10 cellular contexts compared by ENCODE assay signal in the genomic region with DNA sequence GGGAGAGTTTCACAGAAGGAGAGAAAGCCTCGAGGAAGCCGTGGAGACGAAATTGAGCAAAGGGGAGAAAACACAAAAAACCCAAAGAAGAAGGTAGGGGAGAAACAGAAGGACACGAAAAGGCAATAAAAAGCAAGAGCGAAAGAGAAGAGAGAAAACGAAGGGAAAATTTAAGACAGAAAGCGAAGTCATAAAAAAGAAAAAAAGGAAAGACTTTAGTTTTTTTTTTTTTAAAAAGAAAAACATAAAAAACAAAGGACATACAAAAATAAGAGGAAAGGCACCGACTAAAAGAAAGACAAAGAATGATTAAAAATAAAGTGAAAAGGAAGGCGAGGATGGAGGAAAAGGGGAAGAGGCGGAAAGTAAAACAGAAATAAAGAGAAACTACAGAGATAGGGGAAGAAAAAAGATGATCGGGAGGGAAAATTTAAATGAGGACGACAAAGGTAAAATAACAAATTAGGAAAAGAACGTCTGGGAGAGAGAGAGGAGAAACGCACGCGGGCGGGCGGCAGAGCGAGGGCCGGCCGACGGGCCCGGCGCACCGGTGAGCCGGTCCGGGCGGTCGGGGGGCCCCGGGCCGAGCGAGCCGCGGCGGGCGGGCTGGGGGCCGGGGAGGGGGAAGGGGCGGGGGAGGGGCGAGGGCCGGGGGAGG. TPM values are rescaled to one million over a fixed set of nuclear protein-coding genes. Genes with fewer than 3 reads are reported as not detected.
A peak's percentile ranks its signal among the peaks of the same experiment; 100 is the strongest.
DNase-seq lines count a peak whose midpoint lies in the region; ATAC-seq and TF ChIP-seq lines count a peak whose summit lies in the region.
"Had no signal": no experiment of that assay in that cellular context is flagged by ENCODE, and none has a peak within 500 bp of the region (broad histone marks: within the 10 kb centered on the region; RNA-seq: fewer than 3 reads in every experiment).

No MANE protein-coding gene starts in this region.

- no peaks in the 10 kb centered on the region for H3K36me3 ChIP-seq in hepatocyte (replicated peaks; ENCODE audit: insufficient read depth, low read depth)
- H3K36me3 ChIP-seq: left lung had no signal

- no peak overlapping the region for H3K4me3 ChIP-seq in hepatocyte
- H3K4me3 ChIP-seq: left lung had no signal

- peak overlapping the region; percentile 94 for H3K27ac ChIP-seq in VCaP
- no peak overlapping the region for H3K27ac ChIP-seq in hepatocyte
- H3K27ac ChIP-seq: left lung had no signal

- CTCF ChIA-PET in activated naive CD4-positive, alpha-beta T cell treated with anti-CD3 and anti-CD28 coated beads, Interleukin-2, amount 10 ng/mL, durations not matched to agents 7 days and 5 days (lab: Charles Lee), result interaction anchor here (1.8 to 6.9 kb wide), 2 partner anchors 19 to 152 kb away, joined by 5 to 46 read pairs; no protein-coding TSS in a partner anchor

- H3K4me1 ChIP-seq in hepatocyte (ENCODE audit: insufficient read depth), result peaks cover 10% of the 10 kb centered on the region

- peak overlapping the region; percentile 69 for H3K4me2 ChIP-seq in hepatocyte

- no peak for TF ChIP-seq CTCF in VCaP (conservative IDR thresholded peaks at IDR 0.05)
- TF ChIP-seq CTCF in hepatocyte (IDR thresholded peaks at IDR 0.05; ENCODE audit: poor library complexity), result no peak
- no peak for TF ChIP-seq CTCF in type B pancreatic cell (conservative IDR thresholded peaks at IDR 0.05)

- no peak for DNase-seq in activated naive CD4-positive, alpha-beta T cell treated with anti-CD3 and anti-CD28 coated beads, Interleukin-2, amount 10 ng/mL, durations not matched to agents 7 days and 5 days
- no peak for DNase-seq in activated naive CD4-positive, alpha-beta T cell treated with Interleukin-2 at 50 U/mL for 16 hours
- no peak for DNase-seq in hepatocyte (ENCODE audit: low spot score)
- DNase-seq in type B pancreatic cell (ENCODE audit: extremely low spot score, unreplicated experiment), result no peak
- DNase-seq in NK-92 (lab: John Stamatoyannopoulos, UW; ENCODE audit: unreplicated experiment), result no peak
- no peak for DNase-seq in NCI-H1092 (lab: John Stamatoyannopoulos, UW)
- DNase-seq: stimulated activated CD4-positive, alpha-beta T cell treated with anti-CD3 and anti-CD28 coated beads, Interleukin-2, amount 100 ng/mL, for 48 hours had no signal

- no peaks in the 10 kb centered on the region for H3K9me2 ChIP-seq in hepatocyte (replicated peaks; ENCODE audit: insufficient read depth)

- H3K27me3 ChIP-seq in hepatocyte, result peaks cover 93% of the 10 kb centered on the region

- H3K36me3 Mint-ChIP-seq in activated naive CD4-positive, alpha-beta T cell treated with anti-CD3 and anti-CD28 coated beads, Interleukin-2, amount 10 ng/mL, durations not matched to agents 7 days and 5 days, result no peaks in the 10 kb centered on the region
- H3K36me3 Mint-ChIP-seq in type B pancreatic cell, result peaks cover 4% of the 10 kb centered on the region

- H3K79me2 ChIP-seq in hepatocyte, result no peaks in the 10 kb centered on the region

- H4K20me1 ChIP-seq in hepatocyte (ENCODE audit: insufficient read depth, poor library complexity, severe bottlenecking), result peaks cover 6% of the 10 kb centered on the region

- peaks cover 31% of the 10 kb centered on the region for H3K4me1 Mint-ChIP-seq in activated naive CD4-positive, alpha-beta T cell treated with anti-CD3 and anti-CD28 coated beads, Interleukin-2, amount 10 ng/mL, durations not matched to agents 7 days and 5 days
- peaks cover 18% of the 10 kb centered on the region for H3K4me1 Mint-ChIP-seq in type B pancreatic cell (ENCODE audit: unreplicated experiment)

- no peaks in the 10 kb centered on the region for H3K9me3 ChIP-seq in hepatocyte (ENCODE audit: low read depth)
- H3K9me3 ChIP-seq: left lung had no signal

- WGBS in hepatocyte (ENCODE audit: low lambda C conversion rate, missing lambda C conversion rate), result 7% methylated on average over 25 of the region's 40 CpGs

- peak overlapping the region; percentile 55 for H3K4me3 Mint-ChIP-seq in activated naive CD4-positive, alpha-beta T cell treated with anti-CD3 and anti-CD28 coated beads, Interleukin-2, amount 10 ng/mL, durations not matched to agents 7 days and 5 days
- H3K4me3 Mint-ChIP-seq in type B pancreatic cell, result peak overlapping the region; percentile 82

- ATAC-seq in HG02759 (IDR thresholded peaks at IDR 0.05; ENCODE audit: unreplicated experiment), result no peak
- ATAC-seq: left lung had no signal

- no peaks in the 10 kb centered on the region for H3K9me3 Mint-ChIP-seq in activated naive CD4-positive, alpha-beta T cell treated with anti-CD3 and anti-CD28 coated beads, Interleukin-2, amount 10 ng/mL, durations not matched to agents 7 days and 5 days
- H3K9me3 Mint-ChIP-seq in type B pancreatic cell, result no peaks in the 10 kb centered on the region

- no peak overlapping the region for H2AFZ ChIP-seq in hepatocyte

- H3K27me3 Mint-ChIP-seq in activated naive CD4-positive, alpha-beta T cell treated with anti-CD3 and anti-CD28 coated beads, Interleukin-2, amount 10 ng/mL, durations not matched to agents 7 days and 5 days, result peaks cover 97% of the 10 kb centered on the region
- H3K27me3 Mint-ChIP-seq in type B pancreatic cell, result peaks cover 80% of the 10 kb centered on the region

- H3K27ac Mint-ChIP-seq in activated naive CD4-positive, alpha-beta T cell treated with anti-CD3 and anti-CD28 coated beads, Interleukin-2, amount 10 ng/mL, durations not matched to agents 7 days and 5 days, result peak overlapping the region; percentile 62
- peak overlapping the region; percentile 55 for H3K27ac Mint-ChIP-seq in type B pancreatic cell

RNA-seq across cellular contexts. Expression of a gene that starts 0.5 kb away (rescaled TPM):
- not detected in 2 replicates for total RNA-seq in hepatocyte
- polyA plus RNA-seq in hepatocyte, result 0.07 and 1.1 TPM in 2 replicates
- 2.4 and 3.4 TPM in 2 replicates for total RNA-seq in type B pancreatic cell (ENCODE audit: low replicate concordance)

RNA-seq across cellular contexts. Expression of a gene that starts 36.8 kb away (rescaled TPM):
- 1.0 and 2.5 TPM in 2 replicates for total RNA-seq in hepatocyte
- polyA plus RNA-seq in hepatocyte, result 2.4 and 2.8 TPM in 2 replicates
- 1.9 and 2.4 TPM in 2 replicates for total RNA-seq in type B pancreatic cell (ENCODE audit: low replicate concordance)

RNA-seq across cellular contexts. Expression of a gene that starts 45.8 kb away (rescaled TPM):
- 4.3 and 10.0 TPM in 2 replicates for total RNA-seq in hepatocyte
- polyA plus RNA-seq in hepatocyte, result 9.4 and 9.7 TPM in 2 replicates
- total RNA-seq in type B pancreatic cell (ENCODE audit: low replicate concordance), result 45.7 and 54.6 TPM in 2 replicates
